8 cellular contexts compared by ENCODE assay signal in the genomic region with DNA sequence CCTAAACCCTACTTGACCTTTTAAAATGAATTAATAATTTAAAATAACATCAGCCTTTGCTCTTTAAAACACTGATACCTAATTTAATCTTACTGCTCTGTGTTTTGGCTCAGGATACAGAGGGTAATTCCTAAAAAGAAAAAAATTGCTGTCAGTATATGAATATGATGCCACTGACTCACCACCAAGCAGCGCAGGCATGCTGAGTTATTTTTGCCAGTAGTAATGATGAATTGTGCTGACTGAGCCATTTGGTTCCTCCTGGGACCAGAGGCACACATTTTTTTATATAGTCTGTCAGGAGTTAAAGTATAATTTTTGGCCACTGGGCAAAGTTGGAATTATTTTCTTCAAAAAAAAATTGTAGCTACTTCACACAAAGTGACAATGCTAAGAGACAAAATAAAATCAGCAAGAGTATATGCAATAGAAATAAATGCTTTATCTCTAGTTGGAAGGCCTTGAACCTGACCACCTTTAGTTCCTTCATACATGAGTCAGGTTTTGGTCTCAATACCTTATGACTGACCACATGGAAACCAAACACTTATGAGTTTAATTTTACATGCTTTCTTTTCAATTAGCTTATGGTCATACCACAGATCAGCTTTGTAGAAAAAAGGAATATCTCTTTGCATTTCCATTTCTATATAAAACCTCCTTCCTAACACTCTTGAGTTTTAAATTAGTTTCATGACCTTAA.
DNase-seq lines count a peak whose midpoint lies in the region; ATAC-seq and TF ChIP-seq lines count a peak whose summit lies in the region.

No MANE protein-coding gene starts in this region.

- H3K4me3 Mint-ChIP-seq in progenitor cell of endocrine pancreas (ENCODE audit: low read depth), result no peak overlapping the region

- H3K4me3 ChIP-seq in fibroblast of the aortic adventitia (ENCODE audit: low read depth, low read length) (no peak overlapping the region), mucosa of descending colon (no peak overlapping the region), HAP-1 (no peak overlapping the region)

- H3K9me3 ChIP-seq in mucosa of descending colon (no peaks in the 10 kb centered on the region), HAP-1 (no peaks in the 10 kb centered on the region)

- H3K4me1 ChIP-seq in mucosa of descending colon (ENCODE audit: low read depth) (no peaks in the 10 kb centered on the region), HAP-1 (peaks cover 4% of the 10 kb centered on the region; the same call in 1 of the 2 replicates)

- ATAC-seq in mucosa of descending colon, result no peak

- H3K27me3 Mint-ChIP-seq in progenitor cell of endocrine pancreas, result no peaks in the 10 kb centered on the region

- intact Hi-C loops in mucosa of descending colon (cut with DNase I, micrococcal nuclease), result no loop called here

- peaks cover 6% of the 10 kb centered on the region for H3K4me1 Mint-ChIP-seq in progenitor cell of endocrine pancreas (ENCODE audit: low read depth)

- no peaks in the 10 kb centered on the region for H3K36me3 Mint-ChIP-seq in progenitor cell of endocrine pancreas (ENCODE audit: insufficient read depth)

- DNase-seq in stimulated activated naive CD4-positive, alpha-beta T cell treated with Interleukin-2 at 50 U/mL for 16 hours (lab: John Stamatoyannopoulos, UW), result peak; percentile 10
- no peak for DNase-seq in stimulated activated naive CD4-positive, alpha-beta T cell (lab: John Stamatoyannopoulos, UW)
- peak; percentile 54 for DNase-seq in RPMI7951 (ENCODE audit: low read depth)
- peak; percentile 90 for DNase-seq in fibroblast of the aortic adventitia (ENCODE audit: low read depth)
- DNase-seq in progenitor cell of endocrine pancreas (ENCODE audit: low spot score, unreplicated experiment), result no peak
- no peak for DNase-seq in mucosa of descending colon
- DNase-seq in KG1 (lab: John Stamatoyannopoulos, UW), result no peak
- no peak for DNase-seq in HAP-1 (ENCODE audit: low spot score in 2 of 2)

- no peak overlapping the region for H3K27ac Mint-ChIP-seq in progenitor cell of endocrine pancreas

- H3K36me3 ChIP-seq in mucosa of descending colon (ENCODE audit: low read depth) (no peaks in the 10 kb centered on the region), HAP-1 (replicated peaks) (no peaks in the 10 kb centered on the region)

- no peaks in the 10 kb centered on the region for H3K27me3 ChIP-seq in HAP-1 (ENCODE audit: low read depth)

- TF ChIP-seq CTCF in fibroblast of the aortic adventitia (IDR thresholded peaks at IDR 0.05; ENCODE audit: insufficient read depth, low read length) (peak; percentile 1), progenitor cell of endocrine pancreas (IDR thresholded peaks at IDR 0.05; ENCODE audit: unreplicated experiment) (no peak), mucosa of descending colon (IDR thresholded peaks at IDR 0.05) (no peak)

- in situ Hi-C loops in HAP-1 (cut with MboI; ENCODE audit: low sequenced_read_pairs), result no loop called here

- H3K9me3 Mint-ChIP-seq in progenitor cell of endocrine pancreas (ENCODE audit: low read depth), result peaks cover 3% of the 10 kb centered on the region

Comparison
In these comparisons a context has a peak if more than half of its experiments do, and no peak if none do; other contexts are left out.
1. DNase-seq: peak in stimulated activated naive CD4-positive, alpha-beta T cell treated with Interleukin-2 at 50 U/mL for 16 hours (single experiment), RPMI7951 (single experiment) and fibroblast of the aortic adventitia (single experiment); none in stimulated activated naive CD4-positive, alpha-beta T cell (0 of 6), progenitor cell of endocrine pancreas (single experiment), mucosa of descending colon (0 of 3), KG1 (single experiment) and HAP-1 (0 of 2).